18 cellular contexts compared by ENCODE assay signal in genomic region chr10:11638055-11638698, GRCh38. TPM values are rescaled to one million over a fixed set of nuclear protein-coding genes. Genes with fewer than 3 reads are reported as not detected.
DNase-seq lines count a peak whose midpoint lies in the region; ATAC-seq, FAIRE-seq and TF ChIP-seq lines count a peak whose summit lies in the region.
"Had no signal": no experiment of that assay in that cellular context is flagged by ENCODE, and none has a peak within 500 bp of the region (broad histone marks: within the 10 kb centered on the region; RNA-seq: fewer than 3 reads in every experiment).

No MANE protein-coding gene starts in this region.

- POLR2A ChIA-PET in GM12878 (lab: Charles Lee), result no interaction called here
- POLR2A ChIA-PET in activated CD8-positive, alpha-beta T cell treated with anti-CD3 and anti-CD28 coated beads for 36 hours (lab: Charles Lee), result no interaction called here

- H3K27me3 Mint-ChIP-seq in activated CD8-positive, alpha-beta T cell treated with anti-CD3 and anti-CD28 coated beads for 36 hours, result peaks cover 12% of the 10 kb centered on the region
- H3K27me3 Mint-ChIP-seq in type B pancreatic cell, result no peaks in the 10 kb centered on the region

- in situ Hi-C loops in GM12878 (cut with MboI), result no loop called here

- no peak overlapping the region for H3K27ac Mint-ChIP-seq in activated CD8-positive, alpha-beta T cell treated with anti-CD3 and anti-CD28 coated beads for 36 hours
- no peak overlapping the region for H3K27ac Mint-ChIP-seq in type B pancreatic cell
- H3K27ac Mint-ChIP-seq: activated naive CD8-positive, alpha-beta T cell treated with anti-CD3 and anti-CD28 coated beads, Interleukin-2, amount 50 U/mL, for 24 hours; H9 had no signal

- H3K4me1 ChIP-seq in GM12878 (ENCODE audit: control insufficient read depth, insufficient read depth, low read length), result peaks cover 8% of the 10 kb centered on the region
- H3K4me1 ChIP-seq: BE2C, sigmoid colon had no signal

- no peak for TF ChIP-seq CTCF in GM12878 (IDR thresholded peaks at IDR 0.05 in 2 of 3, conservative IDR thresholded peaks at IDR 0.05 in 1 of 3; ENCODE audit: control insufficient read depth in 2 of 3, extremely low read depth in 1 of 3, insufficient read depth in 1 of 3, low read depth in 3 of 3, low read length in 3 of 3)
- no peak for TF ChIP-seq CTCF in dorsolateral prefrontal cortex (IDR thresholded peaks at IDR 0.05 in 54 of 56, conservative IDR thresholded peaks at IDR 0.05 in 2 of 56; ENCODE audit: low read depth in 1 of 56, partially characterized antibody in 56 of 56)
- no peak for TF ChIP-seq CTCF in activated CD8-positive, alpha-beta T cell treated with anti-CD3 and anti-CD28 coated beads for 36 hours (IDR thresholded peaks at IDR 0.05)
- no peak for TF ChIP-seq CTCF in type B pancreatic cell (conservative IDR thresholded peaks at IDR 0.05)

- TF ChIP-seq EP300 in GM12878 (IDR thresholded peaks at IDR 0.05; ENCODE audit: borderline replicate concordance in 1 of 2, control insufficient read depth in 1 of 2, low read depth in 2 of 2, low read length in 2 of 2), result no peak

- no peaks in the 10 kb centered on the region for H3K36me3 ChIP-seq in GM12878 (ENCODE audit: control insufficient read depth in 2 of 2, insufficient read depth in 2 of 2, low read length in 1 of 2)
- H3K36me3 ChIP-seq: BE2C, sigmoid colon, stomach had no signal

- no peak overlapping the region for H3K9ac ChIP-seq in GM12878 (ENCODE audit: control insufficient read depth, insufficient read depth, low read length)

- WGBS in GM12878 (ENCODE audit: insufficient coverage, insufficient replicate concordance, low lambda C conversion rate, missing lambda C conversion rate), result 25% methylated on average over 6 of the region's 6 CpGs

- ATAC-seq in GM18499 (IDR thresholded peaks at IDR 0.05; ENCODE audit: insufficient read depth, unreplicated experiment) (peak; percentile 79), GM21360 (IDR thresholded peaks at IDR 0.05; ENCODE audit: unreplicated experiment) (peak; percentile 84), HG03103 (IDR thresholded peaks at IDR 0.05; ENCODE audit: low read depth, unreplicated experiment) (peak; percentile 54), GM12878 (peak; percentile 59; the same call in 1 of the 3 replicates)
- no peak for ATAC-seq in activated CD8-positive, alpha-beta T cell treated with anti-CD3 and anti-CD28 coated beads for 36 hours
- ATAC-seq: activated naive CD8-positive, alpha-beta T cell treated with anti-CD3 and anti-CD28 coated beads, Interleukin-2, amount 50 U/mL, for 24 hours had no signal

- TF ChIP-seq RAD21 in GM12878 (IDR thresholded peaks at IDR 0.05; ENCODE audit: insufficient read depth, low read depth, low read length), result no peak

- TF ChIP-seq POLR2A in GM12878 (IDR thresholded peaks at IDR 0.05; ENCODE audit: low read depth, low read length), result no peak

- H3K4me3 ChIP-seq in GM12878, result no peak overlapping the region
- no peak overlapping the region for H3K4me3 ChIP-seq in dorsolateral prefrontal cortex
- H3K4me3 ChIP-seq: sigmoid colon, SK-N-MC, stomach had no signal

- peaks cover 1% of the 10 kb centered on the region for H3K4me1 Mint-ChIP-seq in activated CD8-positive, alpha-beta T cell treated with anti-CD3 and anti-CD28 coated beads for 36 hours (ENCODE audit: low read depth)
- H3K4me1 Mint-ChIP-seq in type B pancreatic cell (ENCODE audit: unreplicated experiment), result no peaks in the 10 kb centered on the region
- H3K4me1 Mint-ChIP-seq: H9 had no signal

- no peak overlapping the region for H2AFZ ChIP-seq in GM12878 (ENCODE audit: control insufficient read depth, low read depth, low read length)

- DNase-seq in GM12878 (ENCODE audit: low read depth, low spot score) (no peak), dorsolateral prefrontal cortex (no peak), type B pancreatic cell (ENCODE audit: extremely low spot score, unreplicated experiment) (no peak)
- DNase-seq in activated CD8-positive, alpha-beta T cell treated with anti-CD3 and anti-CD28 coated beads for 36 hours, result no peak
- DNase-seq in effector CD8-positive, alpha-beta T cell (lab: John Stamatoyannopoulos, UW), result no peak
- DNase-seq: activated naive CD8-positive, alpha-beta T cell treated with anti-CD3 and anti-CD28 coated beads, Interleukin-2, amount 50 U/mL, for 24 hours; BE2C; cerebellar nuclear complex; DMS79 treated with DMSO at 0.1 percent for 48 hours; H9; NCI-H1930; sigmoid colon; stomach had no signal

- H3K4me2 ChIP-seq in GM12878 (ENCODE audit: control insufficient read depth, insufficient read depth), result no peak overlapping the region

- no peaks in the 10 kb centered on the region for H4K20me1 ChIP-seq in GM12878 (ENCODE audit: control insufficient read depth, insufficient read depth)

- H3K27ac ChIP-seq in GM12878 (ENCODE audit: control insufficient read depth, insufficient read depth) (no peak overlapping the region), dorsolateral prefrontal cortex (no peak overlapping the region)
- H3K27ac ChIP-seq: sigmoid colon, SK-N-MC, stomach had no signal

- CTCF ChIA-PET in GM12878 (lab: Yijun Ruan, JAX), result no interaction called here
- CTCF ChIA-PET in activated CD8-positive, alpha-beta T cell treated with anti-CD3 and anti-CD28 coated beads for 36 hours (lab: Charles Lee), result interaction anchor here (0.7 to 1.5 kb wide), 2 partner anchors 17 to 26 kb away, joined by 3 read pairs; partner anchors contain the start of gene USP6NL

- no peaks in the 10 kb centered on the region for H3K9me3 ChIP-seq in GM12878 (replicated peaks; ENCODE audit: control insufficient read depth, insufficient read depth, low read length)
- H3K9me3 ChIP-seq: BE2C, sigmoid colon, stomach had no signal

- RAD21 ChIA-PET in GM12878 (lab: Charles Lee; ENCODE audit: unreplicated experiment), result interaction anchor here (0.6 kb wide), 1 partner anchor 23 kb away, joined by 3 read pairs; no protein-coding TSS in a partner anchor

- SMC1A ChIA-PET in GM12878 (lab: Charles Lee; ENCODE audit: uncharacterized antibody, unreplicated experiment), result interaction anchor here (0.6 to 0.8 kb wide), 3 partner anchors 21 to 60 kb away, joined by 3 to 4 read pairs (median 3); no protein-coding TSS in a partner anchor

- no TSS peak for BruUV-seq in GM12878 (replicated peaks; lab: Mats Ljungman, UMichigan)

- no peaks in the 10 kb centered on the region for H3K9me3 Mint-ChIP-seq in activated CD8-positive, alpha-beta T cell treated with anti-CD3 and anti-CD28 coated beads for 36 hours
- peaks cover 4% of the 10 kb centered on the region for H3K9me3 Mint-ChIP-seq in type B pancreatic cell
- H3K9me3 Mint-ChIP-seq: activated naive CD8-positive, alpha-beta T cell treated with anti-CD3 and anti-CD28 coated beads, Interleukin-2, amount 50 U/mL, for 24 hours; H9 had no signal

- no peaks in the 10 kb centered on the region for H3K79me2 ChIP-seq in GM12878 (ENCODE audit: control insufficient read depth, insufficient read depth, low read length)

- intact Hi-C loops in GM12878 (cut with micrococcal nuclease; ENCODE audit: unreplicated experiment) (no loop called here), dorsolateral prefrontal cortex (cut with DNase I) (no loop called here)
- intact Hi-C loops in activated CD8-positive, alpha-beta T cell treated with anti-CD3 and anti-CD28 coated beads for 36 hours (cut with micrococcal nuclease), result no loop called here

- H3K4me3 Mint-ChIP-seq in activated CD8-positive, alpha-beta T cell treated with anti-CD3 and anti-CD28 coated beads for 36 hours, result no peak overlapping the region
- no peak overlapping the region for H3K4me3 Mint-ChIP-seq in type B pancreatic cell
- H3K4me3 Mint-ChIP-seq: activated naive CD8-positive, alpha-beta T cell treated with anti-CD3 and anti-CD28 coated beads, Interleukin-2, amount 50 U/mL, for 24 hours; H9; neural crest cell had no signal

- no peaks in the 10 kb centered on the region for H3K36me3 Mint-ChIP-seq in activated CD8-positive, alpha-beta T cell treated with anti-CD3 and anti-CD28 coated beads for 36 hours (ENCODE audit: low read depth)
- no peaks in the 10 kb centered on the region for H3K36me3 Mint-ChIP-seq in type B pancreatic cell

- no peak for FAIRE-seq in GM12878 (lab: Jason Lieb, UNC)

- H3K27me3 ChIP-seq in GM12878 (replicated peaks in 1 of 2; ENCODE audit: control insufficient read depth in 2 of 2, insufficient read depth in 2 of 2, low read length in 1 of 2) (no peaks in the 10 kb centered on the region), dorsolateral prefrontal cortex (peaks cover 0 to 4% (median 0%) of the 10 kb centered on the region in 45 donors)
- H3K27me3 ChIP-seq: sigmoid colon, stomach had no signal

TF ChIP-seq in GM12878, 131 proteins besides CTCF, POLR2A, EP300 and RAD21:
- TF ChIP-seq CREB1 (IDR thresholded peaks at IDR 0.05; ENCODE audit: low read depth) (peak; percentile 93), CREM (IDR thresholded peaks at IDR 0.05; ENCODE audit: low read depth) (peak; percentile 90), RFX5 (IDR thresholded peaks at IDR 0.05; ENCODE audit: low read depth, low read length) (peak; percentile 93), ZNF274 (IDR thresholded peaks at IDR 0.05; ENCODE audit: insufficient read depth, insufficient read length) (no peak), YY1 (IDR thresholded peaks at IDR 0.05; ENCODE audit: low read depth, low read length) (peak; percentile 70; the same call in 1 of the 2 replicates)

RNA-seq across cellular contexts. Expression of gene USP6NL, which starts 26.7 kb away (rescaled TPM):
- total RNA-seq in GM12878 (2013; cell fraction: nucleolus; rRNA removed), result 37.0 and 39.1 TPM in 2 replicates
- total RNA-seq in GM12878 (2014; rRNA removed) (25.8 and 32.1 TPM in 2 replicates), GM12878 (2014; rRNA removed; fragmentation: Illumina TruSeq; extraction: Trizol) (21.7 and 22.2 TPM in 2 replicates), GM12878 (2021) (25.0 and 27.7 TPM in 2 replicates), dorsolateral prefrontal cortex (10 to 100 TPM in 104 of 120 experiments, 1 to 10 TPM in 16; 7.9 to 16.3 (median 11.9) TPM), type B pancreatic cell (ENCODE audit: low replicate concordance) (29.6 and 33.3 TPM in 2 replicates)
- polyA plus RNA-seq in GM12878 (2011; ENCODE audit: low read depth), result 10.1 TPM
- polyA plus RNA-seq in GM12878 (2011; rRNA removed) (12.1 and 13.3 TPM in 2 replicates), GM12878 (2014; fragmentation: Illumina TruSeq; extraction: Trizol) (22.5 and 24.0 TPM in 2 replicates), GM12878 (2014; fragmentation: Nextera tagmentation; extraction: Ambion mirVana) (1 to 10 TPM; 4.0 to 6.5 TPM), GM12878 (2014; rRNA removed) (19.2 and 21.5 TPM in 2 replicates), GM12878 (2016; fragmentation: Nextera tagmentation; extraction: Ambion mirVana) (10 to 100 TPM; 12.5 to 14.9 TPM)
- polyA plus RNA-seq in GM12878 (2011; cell fraction: cytosol; rRNA removed), result 8.0 and 9.9 TPM in 2 replicates
- polyA plus RNA-seq in GM12878 (2011; cell fraction: nucleus; rRNA removed), result 9.6 and 12.0 TPM in 2 replicates
- 14.8 and 19.1 TPM in 2 replicates for polyA plus RNA-seq in GM12878 (2012)
- 12.3 and 14.9 TPM in 2 replicates for polyA minus RNA-seq in GM12878 (2011; rRNA and poly(A)+ RNA removed)
- polyA minus RNA-seq in GM12878 (2011; cell fraction: cytosol; rRNA and poly(A)+ RNA removed), result 4.0 and 5.9 TPM in 2 replicates
- 11.1 and 21.9 TPM in 2 replicates for polyA minus RNA-seq in GM12878 (2011; cell fraction: nucleus; rRNA and poly(A)+ RNA removed)
- total RNA-seq in activated CD8-positive, alpha-beta T cell treated with anti-CD3 and anti-CD28 coated beads for 36 hours, result 1 to 10 TPM; 2.3 to 2.5 TPM
